ENCODE assay signal across 15 cellular contexts in the genomic region with DNA sequence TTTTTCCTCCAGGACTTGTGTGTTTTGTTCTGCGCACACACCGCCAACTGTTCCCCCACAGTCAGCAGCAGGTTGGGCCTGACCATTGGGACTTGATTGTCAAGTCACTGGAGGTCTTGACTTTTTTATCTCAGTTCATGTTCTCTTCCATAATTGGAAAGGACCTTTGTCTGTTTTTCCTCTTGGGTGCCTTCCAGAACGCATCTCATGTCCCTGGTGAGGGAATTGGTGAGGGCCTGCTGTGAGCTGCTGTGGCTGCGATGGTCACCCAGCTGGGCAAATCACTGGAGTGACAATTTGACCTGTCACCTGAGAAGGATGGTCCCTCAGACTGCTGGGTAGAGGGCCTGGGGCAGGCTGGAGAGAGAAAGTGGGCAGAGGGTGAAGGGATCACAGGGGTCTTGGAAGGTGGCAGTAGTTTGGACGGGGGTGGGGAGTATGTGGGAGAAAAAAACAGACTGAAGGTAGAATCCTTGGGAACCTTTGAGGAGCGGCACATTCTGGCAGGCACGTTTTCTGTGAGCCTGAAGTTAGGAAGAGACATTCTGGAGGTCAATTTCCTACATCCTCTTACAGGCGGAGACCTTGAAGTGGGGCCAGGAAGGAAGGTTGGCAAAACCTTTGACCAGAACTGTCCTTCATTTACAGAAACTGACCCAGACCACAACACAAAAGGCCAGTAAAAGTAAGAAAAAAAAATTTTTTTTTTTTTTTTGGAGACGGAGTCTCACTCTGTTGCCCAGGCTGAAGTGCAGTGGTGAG. TPM values are rescaled to one million over a fixed set of nuclear protein-coding genes. Genes with fewer than 3 reads are reported as not detected.
DNase-seq lines count a peak whose midpoint lies in the region; ATAC-seq and TF ChIP-seq lines count a peak whose summit lies in the region.
"Had no signal": no experiment of that assay in that cellular context is flagged by ENCODE, and none has a peak within 500 bp of the region (broad histone marks: within the 10 kb centered on the region; RNA-seq: fewer than 3 reads in every experiment).

No MANE protein-coding gene starts in this region.

- H3K27me3 Mint-ChIP-seq in natural killer cell (ENCODE audit: low read depth in 2 of 2) (no peaks in the 10 kb centered on the region), memory B cell (no peaks in the 10 kb centered on the region)
- no peaks in the 10 kb centered on the region for H3K27me3 Mint-ChIP-seq in natural killer cell treated with Interleukin-12 subunit alpha and Interleukin-12 subunit beta and Interleukin-15 and Interleukin-18, amount 100 ng/mL, for 72 hours
- H3K27me3 Mint-ChIP-seq in activated naive CD8-positive, alpha-beta T cell treated with anti-CD3 and anti-CD28 coated beads for 36 hours, result no peaks in the 10 kb centered on the region

- H3K9me3 Mint-ChIP-seq in natural killer cell (no peaks in the 10 kb centered on the region), memory B cell (no peaks in the 10 kb centered on the region)
- H3K9me3 Mint-ChIP-seq in natural killer cell treated with Interleukin-12 subunit alpha and Interleukin-12 subunit beta and Interleukin-15 and Interleukin-18, amount 100 ng/mL, for 72 hours, result no peaks in the 10 kb centered on the region
- no peaks in the 10 kb centered on the region for H3K9me3 Mint-ChIP-seq in activated naive CD8-positive, alpha-beta T cell treated with anti-CD3 and anti-CD28 coated beads for 36 hours
- H3K9me3 Mint-ChIP-seq: GM23338 had no signal

- H3K9me3 ChIP-seq in thoracic aorta, result no peaks in the 10 kb centered on the region
- H3K9me3 ChIP-seq: thyroid gland had no signal

- H3K36me3 ChIP-seq in thoracic aorta, result peaks cover 57% of the 10 kb centered on the region

- peaks cover 6% of the 10 kb centered on the region for H3K36me3 Mint-ChIP-seq in natural killer cell
- peaks cover 13% of the 10 kb centered on the region for H3K36me3 Mint-ChIP-seq in natural killer cell treated with Interleukin-12 subunit alpha and Interleukin-12 subunit beta and Interleukin-15 and Interleukin-18, amount 100 ng/mL, for 72 hours
- peaks cover 39% of the 10 kb centered on the region for H3K36me3 Mint-ChIP-seq in activated naive CD8-positive, alpha-beta T cell treated with anti-CD3 and anti-CD28 coated beads for 36 hours
- H3K36me3 Mint-ChIP-seq in memory B cell, result peaks cover 26% of the 10 kb centered on the region

- H3K27ac ChIP-seq in thoracic aorta, result peak overlapping the region; percentile 24 to 37
- H3K27ac ChIP-seq: thyroid gland had no signal

- ATAC-seq in natural killer cell (no peak), memory B cell (ENCODE audit: low read depth) (no peak), thoracic aorta (ENCODE audit: insufficient number of reproducible peaks, low FRiP score, low read depth) (no peak), GM18873 (IDR thresholded peaks at IDR 0.05; ENCODE audit: low FRiP score, unreplicated experiment) (no peak)
- ATAC-seq in natural killer cell treated with Interleukin-12 subunit alpha and Interleukin-12 subunit beta and Interleukin-15 and Interleukin-18, amount 100 ng/mL, for 72 hours, result no peak
- ATAC-seq: GM23338 had no signal

- no peak for DNase-seq in natural killer cell
- no peak for DNase-seq in natural killer cell treated with Interleukin-12 subunit alpha and Interleukin-12 subunit beta and Interleukin-15 and Interleukin-18, amount 100 ng/mL, for 72 hours (ENCODE audit: low spot score)
- no peak for DNase-seq in activated naive CD8-positive, alpha-beta T cell treated with anti-CD3 and anti-CD28 coated beads for 36 hours
- no peak for DNase-seq in memory B cell (ENCODE audit: low spot score in 2 of 2)
- no peak for DNase-seq in thoracic aorta (ENCODE audit: low spot score)
- DNase-seq in HUDEP-2 (lab: John Stamatoyannopoulos, UW; ENCODE audit: unreplicated experiment in 76 of 76), result no peak
- no peak for DNase-seq in T-helper 2 cell
- DNase-seq: activated CD4-positive, alpha-beta T cell treated with anti-CD3 and anti-CD28 coated beads, Interleukin-2, amount 50 U/mL, for 1 hour; activated gamma-delta T cell; C1 segment of cervical spinal cord; DMS79 treated with DMSO at 0.1 percent for 48 hours; SIG-M5; thyroid gland had no signal

- H3K4me1 Mint-ChIP-seq in natural killer cell (peaks cover 16 to 38% of the 10 kb centered on the region in 2 donors), memory B cell (peaks cover 14% of the 10 kb centered on the region)
- H3K4me1 Mint-ChIP-seq in natural killer cell treated with Interleukin-12 subunit alpha and Interleukin-12 subunit beta and Interleukin-15 and Interleukin-18, amount 100 ng/mL, for 72 hours (ENCODE audit: low read depth in 2 of 2), result peaks cover 26 to 32% of the 10 kb centered on the region in 2 donors
- peaks cover 32% of the 10 kb centered on the region for H3K4me1 Mint-ChIP-seq in activated naive CD8-positive, alpha-beta T cell treated with anti-CD3 and anti-CD28 coated beads for 36 hours

- peaks cover 16 to 46% of the 10 kb centered on the region in 2 donors for H3K4me1 ChIP-seq in thoracic aorta (ENCODE audit: control insufficient read depth in 1 of 2, low read depth in 2 of 2)

- TF ChIP-seq CTCF in natural killer cell (IDR thresholded peaks at IDR 0.05) (no peak), thoracic aorta (IDR thresholded peaks at IDR 0.05) (no peak)

- H3K4me3 ChIP-seq in thoracic aorta, result no peak overlapping the region
- H3K4me3 ChIP-seq: GM23338, thyroid gland had no signal

- intact Hi-C loops in natural killer cell (cut with micrococcal nuclease), result no loop called here

- no peak overlapping the region for H3K4me3 Mint-ChIP-seq in natural killer cell
- H3K4me3 Mint-ChIP-seq in natural killer cell treated with Interleukin-12 subunit alpha and Interleukin-12 subunit beta and Interleukin-15 and Interleukin-18, amount 100 ng/mL, for 72 hours, result no peak overlapping the region
- no peak overlapping the region for H3K4me3 Mint-ChIP-seq in activated naive CD8-positive, alpha-beta T cell treated with anti-CD3 and anti-CD28 coated beads for 36 hours
- no peak overlapping the region for H3K4me3 Mint-ChIP-seq in memory B cell
- H3K4me3 Mint-ChIP-seq: GM23338 had no signal

- no peaks in the 10 kb centered on the region for H3K27me3 ChIP-seq in thoracic aorta (replicated peaks; ENCODE audit: insufficient read depth)
- H3K27me3 ChIP-seq: thyroid gland had no signal

- H3K27ac Mint-ChIP-seq in natural killer cell (peak overlapping the region; percentile 62 to 78), memory B cell (peak overlapping the region; percentile 66)
- peak overlapping the region in 1 of 2 donors; percentile 76 for H3K27ac Mint-ChIP-seq in natural killer cell treated with Interleukin-12 subunit alpha and Interleukin-12 subunit beta and Interleukin-15 and Interleukin-18, amount 100 ng/mL, for 72 hours
- peak overlapping the region; percentile 47 for H3K27ac Mint-ChIP-seq in activated naive CD8-positive, alpha-beta T cell treated with anti-CD3 and anti-CD28 coated beads for 36 hours
- H3K27ac Mint-ChIP-seq: GM23338 had no signal

RNA-seq across cellular contexts. Expression of a gene that starts 4.4 kb away (rescaled TPM):
- total RNA-seq in natural killer cell (100 to 1,000 TPM; 181 to 207 (median 188) TPM), thoracic aorta (100 to 1,000 TPM; 104 to 111 TPM)
- total RNA-seq in natural killer cell treated with Interleukin-12 subunit alpha and Interleukin-12 subunit beta and Interleukin-15 and Interleukin-18, amount 100 ng/mL, for 72 hours, result 100 to 1,000 TPM; 119 to 132 TPM
- 10 to 100 TPM; 85.2 to 94.2 TPM for total RNA-seq in activated naive CD8-positive, alpha-beta T cell treated with anti-CD3 and anti-CD28 coated beads for 36 hours

RNA-seq across cellular contexts. Expression of a gene that starts 11.8 kb away (rescaled TPM):
- total RNA-seq in natural killer cell (10 to 100 TPM; 42.8 to 86.8 (median 56.6) TPM), thoracic aorta (10 to 100 TPM in 1 of 2 donors, 1 to 10 TPM in 1; 5.3 to 13.1 TPM)
- total RNA-seq in natural killer cell treated with Interleukin-12 subunit alpha and Interleukin-12 subunit beta and Interleukin-15 and Interleukin-18, amount 100 ng/mL, for 72 hours, result 10 to 100 TPM; 23.9 to 29.1 TPM
- 10 to 100 TPM; 20.4 to 21.5 TPM for total RNA-seq in activated naive CD8-positive, alpha-beta T cell treated with anti-CD3 and anti-CD28 coated beads for 36 hours

RNA-seq across cellular contexts. Expression of a gene that starts 12.4 kb away (rescaled TPM):
- total RNA-seq in natural killer cell (100 to 1,000 TPM in 2 of 3 donors, 10 to 100 TPM in 1; 99.1 to 108 (median 107) TPM), thoracic aorta (100 to 1,000 TPM; 119 to 136 TPM)
- 100 to 1,000 TPM in 1 of 2 donors, 10 to 100 TPM in 1; 96.0 to 150 TPM for total RNA-seq in natural killer cell treated with Interleukin-12 subunit alpha and Interleukin-12 subunit beta and Interleukin-15 and Interleukin-18, amount 100 ng/mL, for 72 hours
- 10 to 100 TPM; 86.3 to 88.0 TPM for total RNA-seq in activated naive CD8-positive, alpha-beta T cell treated with anti-CD3 and anti-CD28 coated beads for 36 hours

RNA-seq across cellular contexts. Expression of a gene that starts 55.2 kb away (rescaled TPM):
- 10 to 100 TPM; 20.9 to 27.8 (median 23.7) TPM for total RNA-seq in natural killer cell
- 10 to 100 TPM; 20.4 to 31.9 TPM for total RNA-seq in natural killer cell treated with Interleukin-12 subunit alpha and Interleukin-12 subunit beta and Interleukin-15 and Interleukin-18, amount 100 ng/mL, for 72 hours
- total RNA-seq in activated naive CD8-positive, alpha-beta T cell treated with anti-CD3 and anti-CD28 coated beads for 36 hours, result 10 to 100 TPM; 17.7 to 18.1 TPM
- total RNA-seq in thoracic aorta, result 10 to 100 TPM; 14.5 to 16.9 TPM
